Comparison of ENCODE assay signal across 8 cellular contexts in genomic region chr7:100428967-100429636, GRCh38. TPM values are rescaled to one million over a fixed set of nuclear protein-coding genes. Genes with fewer than 3 reads are reported as not detected.
DNase-seq lines count a peak whose midpoint lies in the region; ATAC-seq and TF ChIP-seq lines count a peak whose summit lies in the region.

No MANE protein-coding gene starts in this region.

- peaks cover 0 to 18% (median 0%) of the 10 kb centered on the region in 11 donors for H3K9me3 Mint-ChIP-seq in naive thymus-derived CD4-positive, alpha-beta T cell
- H3K9me3 Mint-ChIP-seq in stimulated activated memory B cell treated with anti-CD40 and anti-IgM and Interleukin-4, amounts not matched to agents 10 μg/mL and 1 μg/mL and 100 μg/mL, for 72 hours, result no peaks in the 10 kb centered on the region

- peak overlapping the region; percentile 87 for H3K4me2 ChIP-seq in DND-41 (ENCODE audit: insufficient read depth, low read length)

- peak; percentile 62 for ATAC-seq in DND-41 (ENCODE audit: insufficient read depth, low read depth)
- peak; percentile 76 for ATAC-seq in naive thymus-derived CD4-positive, alpha-beta T cell
- ATAC-seq in stimulated activated memory B cell treated with anti-CD40 and anti-IgM and Interleukin-4, amounts not matched to agents 10 μg/mL and 1 μg/mL and 100 μg/mL, for 72 hours, result peak; percentile 82

- peak overlapping the region; percentile 66 to 71; a peak in 3 of 4 replicates for H3K4me3 ChIP-seq in DND-41 (ENCODE audit: low read depth in 1 of 2, low read length in 2 of 2)
- peak overlapping the region; percentile 84 for H3K4me3 ChIP-seq in fibroblast of mammary gland (ENCODE audit: control insufficient read depth, low read depth, low read length)
- H3K4me3 ChIP-seq in naive thymus-derived CD4-positive, alpha-beta T cell (ENCODE audit: low read length), result peak overlapping the region; percentile 88

- H3K9me3 ChIP-seq in DND-41 (ENCODE audit: insufficient read depth, low read length, severe bottlenecking), result no peaks in the 10 kb centered on the region
- H3K9me3 ChIP-seq in naive thymus-derived CD4-positive, alpha-beta T cell (ENCODE audit: control insufficient read depth in 2 of 3, low read length in 3 of 3), result no peaks in the 10 kb centered on the region

- peaks cover 38% of the 10 kb centered on the region for H4K20me1 ChIP-seq in DND-41 (ENCODE audit: insufficient read depth, low read length)

- CTCF ChIA-PET in RWPE1 (lab: Yijun Ruan, JAX), result interaction anchor here (0.7 to 1.1 kb wide), 2 partner anchors 22 to 134 kb away, joined by 5 to 6 read pairs; no protein-coding TSS in a partner anchor
- CTCF ChIA-PET in naive thymus-derived CD4-positive, alpha-beta T cell (lab: Charles Lee), result interaction anchor here (0.6 to 1.0 kb wide), 3 partner anchors 21 to 157 kb away, joined by 3 to 5 read pairs (median 3); partner anchors contain the start of genes FBXO24 and LRCH4

- peak overlapping the region; percentile 80 for H2AFZ ChIP-seq in DND-41 (ENCODE audit: low read depth, low read length)

- H3K4me3 Mint-ChIP-seq in naive thymus-derived CD4-positive, alpha-beta T cell, result peak overlapping the region; percentile 93 to 100 (median 97)
- peak overlapping the region; percentile 96 for H3K4me3 Mint-ChIP-seq in stimulated activated memory B cell treated with anti-CD40 and anti-IgM and Interleukin-4, amounts not matched to agents 10 μg/mL and 1 μg/mL and 100 μg/mL, for 72 hours

- H3K4me1 ChIP-seq in DND-41 (ENCODE audit: insufficient read depth, low read length), result peaks cover 45% of the 10 kb centered on the region
- H3K4me1 ChIP-seq in naive thymus-derived CD4-positive, alpha-beta T cell (ENCODE audit: control insufficient read depth in 2 of 2, insufficient read depth in 2 of 2, low read length in 2 of 2), result peaks cover 22 to 29% of the 10 kb centered on the region in 2 donors

- H3K27ac ChIP-seq in DND-41 (ENCODE audit: low read length) (peak overlapping the region; percentile 100), RWPE1 (peak overlapping the region; percentile 95)
- peak overlapping the region; percentile 97 for H3K27ac ChIP-seq in naive thymus-derived CD4-positive, alpha-beta T cell (ENCODE audit: low read depth, low read length)

- peaks cover 22 to 56% (median 42%) of the 10 kb centered on the region in 7 donors for H3K4me1 Mint-ChIP-seq in naive thymus-derived CD4-positive, alpha-beta T cell
- peaks cover 36% of the 10 kb centered on the region for H3K4me1 Mint-ChIP-seq in stimulated activated memory B cell treated with anti-CD40 and anti-IgM and Interleukin-4, amounts not matched to agents 10 μg/mL and 1 μg/mL and 100 μg/mL, for 72 hours

- peaks cover 38% of the 10 kb centered on the region for H3K36me3 ChIP-seq in DND-41 (ENCODE audit: insufficient read depth, low read length)
- peaks cover 0 to 30% (median 2%) of the 10 kb centered on the region in 3 experiments for H3K36me3 ChIP-seq in naive thymus-derived CD4-positive, alpha-beta T cell (ENCODE audit: control insufficient read depth in 2 of 3, insufficient read depth in 3 of 3, low read length in 3 of 3)

- H3K9ac ChIP-seq in DND-41 (ENCODE audit: low read depth, low read length), result peak overlapping the region; percentile 98

- H3K79me2 ChIP-seq in DND-41 (ENCODE audit: insufficient read depth, low read length), result peaks cover 45% of the 10 kb centered on the region

- peak; percentile 28 for TF ChIP-seq CTCF in DND-41 (IDR thresholded peaks at IDR 0.05; ENCODE audit: borderline replicate concordance, extremely low read depth, low read length, poor library complexity, severe bottlenecking)
- no peak for TF ChIP-seq CTCF in RWPE1 (conservative IDR thresholded peaks at IDR 0.05; ENCODE audit: low read depth)
- TF ChIP-seq CTCF in fibroblast of mammary gland (conservative IDR thresholded peaks at IDR 0.05; ENCODE audit: control insufficient read depth, insufficient read depth, low read depth, low read length), result no peak

- H3K27me3 ChIP-seq in DND-41 (ENCODE audit: insufficient read depth, low read length, poor library complexity), result no peaks in the 10 kb centered on the region
- H3K27me3 ChIP-seq in naive thymus-derived CD4-positive, alpha-beta T cell (ENCODE audit: control insufficient read depth in 2 of 2, insufficient read depth in 2 of 2, low read length in 2 of 2), result no peaks in the 10 kb centered on the region

- H3K27me3 Mint-ChIP-seq in naive thymus-derived CD4-positive, alpha-beta T cell, result peaks cover 0 to 24% (median 0%) of the 10 kb centered on the region in 5 donors
- H3K27me3 Mint-ChIP-seq in stimulated activated memory B cell treated with anti-CD40 and anti-IgM and Interleukin-4, amounts not matched to agents 10 μg/mL and 1 μg/mL and 100 μg/mL, for 72 hours, result no peaks in the 10 kb centered on the region

- H3K36me3 Mint-ChIP-seq in naive thymus-derived CD4-positive, alpha-beta T cell, result peaks cover 0 to 18% (median 7%) of the 10 kb centered on the region in 5 donors
- H3K36me3 Mint-ChIP-seq in stimulated activated memory B cell treated with anti-CD40 and anti-IgM and Interleukin-4, amounts not matched to agents 10 μg/mL and 1 μg/mL and 100 μg/mL, for 72 hours, result peaks cover 17% of the 10 kb centered on the region

- POLR2A ChIA-PET in RWPE1 (lab: Yijun Ruan, JAX; ENCODE audit: low non-redundant PET), result interaction anchor here (0.5 to 1.3 kb wide), 11 partner anchors 10 to 1006 kb away, joined by 3 to 7 read pairs (median 3); partner anchors contain the start of genes AP4M1 and MCM7
- POLR2A ChIA-PET in naive thymus-derived CD4-positive, alpha-beta T cell (lab: Charles Lee), result interaction anchor here (0.6 to 4.1 kb wide), 46 partner anchors 8 to 1020 kb away, joined by 3 to 58 read pairs (median 6); partner anchors contain the start of genes AP4M1, ATP5MF, BUD31 and CNPY4

- DNase-seq in DND-41 (peak; percentile 100), GOT3 (lab: John Stamatoyannopoulos, UW) (peak; percentile 97), LoVo (ENCODE audit: low spot score) (peak; percentile 100), RWPE1 (ENCODE audit: low spot score) (peak; percentile 99), fibroblast of mammary gland (ENCODE audit: low read depth) (peak; percentile 99)
- DNase-seq in activated T-helper 9 cell treated with anti-CD3 and anti-CD28 coated beads, Interleukin-2, amount 50 U/mL, for 16 hours (ENCODE audit: low read depth), result peak; percentile 100
- DNase-seq in naive thymus-derived CD4-positive, alpha-beta T cell, result peak; percentile 100

- H3K27ac Mint-ChIP-seq in naive thymus-derived CD4-positive, alpha-beta T cell, result peak overlapping the region; percentile 99 to 100 (median 100)
- H3K27ac Mint-ChIP-seq in stimulated activated memory B cell treated with anti-CD40 and anti-IgM and Interleukin-4, amounts not matched to agents 10 μg/mL and 1 μg/mL and 100 μg/mL, for 72 hours, result peak overlapping the region; percentile 93

- intact Hi-C loops in naive thymus-derived CD4-positive, alpha-beta T cell (cut with micrococcal nuclease), result loop anchor here (1.0 to 10.0 kb wide), 41 partner anchors 7 to 954 kb away; partner anchors contain the start of genes AP4M1 (in 2 of the 2), CNPY4 (in 2 of the 2), FBXO24 (in 2 of the 2) and GPC2 (in 2 of the 2)

RNA-seq across cellular contexts. Expression of gene MEPCE, which starts 0.5 kb away (rescaled TPM):
- 10 to 100 TPM; 47.9 to 68.2 (median 65.1) TPM for total RNA-seq in naive thymus-derived CD4-positive, alpha-beta T cell
- polyA plus RNA-seq in naive thymus-derived CD4-positive, alpha-beta T cell, result 10 to 100 TPM; 12.2 to 20.5 TPM

RNA-seq across cellular contexts. Expression of gene ZCWPW1, which starts 0.6 kb away (rescaled TPM):
- total RNA-seq in naive thymus-derived CD4-positive, alpha-beta T cell, result 10 to 100 TPM in 3 of 5 experiments, 1 to 10 TPM in 2; 4.1 to 18.6 (median 10.3) TPM
- polyA plus RNA-seq in naive thymus-derived CD4-positive, alpha-beta T cell, result 1 to 10 TPM; 5.6 to 5.9 TPM

RNA-seq across cellular contexts. Expression of gene PPP1R35, which starts 7.2 kb away (rescaled TPM):
- 10 to 100 TPM; 33.5 to 80.0 (median 65.7) TPM for total RNA-seq in naive thymus-derived CD4-positive, alpha-beta T cell
- 10 to 100 TPM; 25.1 to 52.7 TPM for polyA plus RNA-seq in naive thymus-derived CD4-positive, alpha-beta T cell

RNA-seq across cellular contexts. Expression of gene SPACDR, which starts 35.0 kb away (rescaled TPM):
- total RNA-seq in naive thymus-derived CD4-positive, alpha-beta T cell, result 1 to 10 TPM; 1.6 to 7.8 (median 2.2) TPM
- under 1 TPM in 1 of 2 donors, not detected in 1; 0.85 TPM for polyA plus RNA-seq in naive thymus-derived CD4-positive, alpha-beta T cell

RNA-seq across cellular contexts. Expression of gene TSC22D4, which starts 49.9 kb away (rescaled TPM):
- 100 to 1,000 TPM in 4 of 5 experiments, 10 to 100 TPM in 1; 75.6 to 124 (median 115) TPM for total RNA-seq in naive thymus-derived CD4-positive, alpha-beta T cell
- polyA plus RNA-seq in naive thymus-derived CD4-positive, alpha-beta T cell, result 10 to 100 TPM; 23.7 to 30.1 TPM

Comparison
In these comparisons a context has a peak if more than half of its experiments do, and no peak if none do; other contexts are left out.
1. Peak in every context shown above with its lines: DNase-seq, ATAC-seq, H3K4me3 ChIP-seq and H3K27ac ChIP-seq.